Comparison of ENCODE assay signal across 17 cellular contexts in genomic region chr7:23475579-23475844, GRCh38. TPM values are rescaled to one million over a fixed set of nuclear protein-coding genes. Genes with fewer than 3 reads are reported as not detected.
DNase-seq lines count a peak whose midpoint lies in the region.
"Had no signal": no experiment of that assay in that cellular context is flagged by ENCODE, and none has a peak within 500 bp of the region (broad histone marks: within the 10 kb centered on the region; RNA-seq: fewer than 3 reads in every experiment).

No MANE protein-coding gene starts in this region.

- H3K27ac Mint-ChIP-seq in IgD-negative memory B cell, result peak overlapping the region; percentile 92 to 98 (median 95)
- no peak overlapping the region for H3K27ac Mint-ChIP-seq in T-helper 2 cell treated with Interferon-gamma antibody and Interleukin-4, amounts not matched to agents 5 μg/mL and 100 μg/mL, for 36 hours
- H3K27ac Mint-ChIP-seq: activated naive CD4-positive, alpha-beta T cell treated with anti-CD3 and anti-CD28 coated beads for 36 hours; stimulated activated memory B cell treated with anti-CD40 and anti-IgM and Interleukin-4, amounts not matched to agents 10 μg/mL and 1 μg/mL and 100 μg/mL, for 72 hours had no signal

- peaks cover 4% of the 10 kb centered on the region; the same call in 1 of the 2 replicates for H3K4me1 ChIP-seq in ES-I3 (ENCODE audit: insufficient read depth, low read length)
- peaks cover 11% of the 10 kb centered on the region for H3K4me1 ChIP-seq in mesodermal cell (ENCODE audit: control insufficient read depth, insufficient read depth, low read length, poor library complexity, severe bottlenecking)

- peaks cover 2% of the 10 kb centered on the region for H3K36me3 Mint-ChIP-seq in IgD-negative memory B cell
- H3K36me3 Mint-ChIP-seq in T-helper 2 cell treated with Interferon-gamma antibody and Interleukin-4, amounts not matched to agents 5 μg/mL and 100 μg/mL, for 36 hours (ENCODE audit: low read depth), result no peaks in the 10 kb centered on the region
- H3K36me3 Mint-ChIP-seq: stimulated activated memory B cell treated with anti-CD40 and anti-IgM and Interleukin-4, amounts not matched to agents 10 μg/mL and 1 μg/mL and 100 μg/mL, for 72 hours had no signal

- no peaks in the 10 kb centered on the region for H3K9me3 ChIP-seq in ES-I3 (ENCODE audit: control insufficient read depth, insufficient read depth, low read length)
- H3K9me3 ChIP-seq in mesodermal cell (ENCODE audit: control insufficient read depth, low read length), result no peaks in the 10 kb centered on the region

- H3K4me3 Mint-ChIP-seq in IgD-negative memory B cell, result peak overlapping the region in 1 of 4 donors; percentile 89
- H3K4me3 Mint-ChIP-seq in T-helper 2 cell treated with Interferon-gamma antibody and Interleukin-4, amounts not matched to agents 5 μg/mL and 100 μg/mL, for 36 hours, result peak overlapping the region; percentile 14

- no peak for DNase-seq in T-helper 2 cell treated with Interferon-gamma antibody and Interleukin-4, amounts not matched to agents 5 μg/mL and 100 μg/mL, for 36 hours (ENCODE audit: low spot score)
- DNase-seq in effector CD4-positive, alpha-beta T cell, result no peak
- DNase-seq in activated CD4-positive, alpha-beta T cell treated with anti-CD3 and anti-CD28 coated beads for 4 hours, result no peak
- no peak for DNase-seq in activated CD4-positive, alpha-beta T cell treated with anti-CD3 and anti-CD28 coated beads, Interleukin-2, amount 50 U/mL, for 4 hours
- DNase-seq in occipital lobe (lab: John Stamatoyannopoulos, UW), result no peak
- DNase-seq: activated naive CD4-positive, alpha-beta T cell treated with anti-CD3 and anti-CD28 coated beads for 36 hours; C1 segment of cervical spinal cord; left colon; naive B cell; NCI-H187; NCI-H748 treated with DMSO at 0.1 percent for 48 hours; right cardiac atrium; SIG-M5 had no signal

- peak overlapping the region; percentile 95 for H3K27ac ChIP-seq in mesodermal cell (ENCODE audit: low read depth, low read length, severe bottlenecking)

- H3K36me3 ChIP-seq in ES-I3 (ENCODE audit: insufficient read depth, low read length) (no peaks in the 10 kb centered on the region), mesodermal cell (ENCODE audit: control insufficient read depth, insufficient read depth, low read length) (peaks cover 6% of the 10 kb centered on the region)

- peak overlapping the region; percentile 94 for H3K4me3 ChIP-seq in mesodermal cell (ENCODE audit: extremely low read depth, insufficient read depth, low read length, poor library complexity, severe bottlenecking)

- H3K9ac ChIP-seq in ES-I3 (ENCODE audit: low read depth, low read length), result peak overlapping the region; percentile 80

- peaks cover 0 to 6% (median 1%) of the 10 kb centered on the region in 3 donors for H3K9me3 Mint-ChIP-seq in IgD-negative memory B cell
- H3K9me3 Mint-ChIP-seq in T-helper 2 cell treated with Interferon-gamma antibody and Interleukin-4, amounts not matched to agents 5 μg/mL and 100 μg/mL, for 36 hours, result no peaks in the 10 kb centered on the region
- H3K9me3 Mint-ChIP-seq: activated naive CD4-positive, alpha-beta T cell treated with anti-CD3 and anti-CD28 coated beads for 36 hours; stimulated activated memory B cell treated with anti-CD40 and anti-IgM and Interleukin-4, amounts not matched to agents 10 μg/mL and 1 μg/mL and 100 μg/mL, for 72 hours had no signal

- peaks cover 7 to 18% (median 13%) of the 10 kb centered on the region in 3 donors for H3K4me1 Mint-ChIP-seq in IgD-negative memory B cell
- peaks cover 29% of the 10 kb centered on the region for H3K4me1 Mint-ChIP-seq in T-helper 2 cell treated with Interferon-gamma antibody and Interleukin-4, amounts not matched to agents 5 μg/mL and 100 μg/mL, for 36 hours (ENCODE audit: low read depth)

- peaks cover 52% of the 10 kb centered on the region for H3K27me3 Mint-ChIP-seq in IgD-negative memory B cell
- peaks cover 48% of the 10 kb centered on the region for H3K27me3 Mint-ChIP-seq in T-helper 2 cell treated with Interferon-gamma antibody and Interleukin-4, amounts not matched to agents 5 μg/mL and 100 μg/mL, for 36 hours (ENCODE audit: low read depth)

RNA-seq across cellular contexts. Expression of gene IGF2BP3, which starts 5.2 kb away (rescaled TPM):
- 5.4 TPM for polyA plus RNA-seq in IgD-negative memory B cell
- 64.7 TPM for polyA plus RNA-seq in mesodermal cell (2013, experiment 1 of 2)
- 70.8 TPM for polyA plus RNA-seq in mesodermal cell (2013, experiment 2 of 2)
- total RNA-seq in occipital lobe, result 84.1 TPM

RNA-seq across cellular contexts. Expression of gene TRA2A, which starts 56.3 kb away (rescaled TPM):
- polyA plus RNA-seq in IgD-negative memory B cell, result 44.0 TPM
- 59.0 TPM for polyA plus RNA-seq in mesodermal cell (2013, experiment 1 of 2)
- polyA plus RNA-seq in mesodermal cell (2013, experiment 2 of 2), result 66.6 TPM
- total RNA-seq in occipital lobe, result 68.0 TPM
